Comparison of ENCODE assay signal across 18 cellular contexts in the genomic region with DNA sequence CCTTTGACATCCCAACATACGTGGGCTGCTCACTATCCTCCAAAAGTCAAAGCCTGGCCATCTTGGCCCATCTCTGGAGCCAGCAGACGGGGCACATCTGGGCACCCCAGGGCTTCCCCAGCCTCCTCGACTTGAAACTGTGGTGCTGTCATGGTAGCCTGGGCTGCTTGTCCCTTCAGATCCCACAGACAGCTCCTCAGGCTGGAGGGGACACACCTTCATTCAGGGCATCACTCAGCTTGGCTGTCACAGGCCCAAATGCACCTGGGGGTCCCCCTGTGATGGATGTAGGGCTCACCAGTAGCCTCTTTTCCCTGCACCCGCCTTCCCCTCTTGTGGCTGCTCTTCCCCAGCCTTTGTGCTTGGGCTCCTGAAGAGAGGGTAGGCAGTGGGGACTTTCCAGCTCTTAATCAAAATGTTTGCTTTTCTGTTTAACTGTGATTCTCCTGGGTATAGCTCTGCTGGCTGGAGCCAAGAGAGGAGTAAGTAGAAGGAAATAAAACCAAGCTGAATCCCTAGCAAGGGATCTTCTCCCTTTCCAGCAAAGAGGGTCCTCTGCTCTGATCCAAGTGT.
"Had no signal": no experiment of that assay in that cellular context is flagged by ENCODE, and none has a peak within 500 bp of the region (broad histone marks: within the 10 kb centered on the region; RNA-seq: fewer than 3 reads in every experiment).

No MANE protein-coding gene starts in this region.

- DNase-seq: activated B cell treated with CpG ODN at 0.5 μM for 24 hours; activated CD4-positive, alpha-beta T cell treated with anti-CD3 and anti-CD28 coated beads for 36 hours; activated CD4-positive, alpha-beta T cell treated with anti-CD3 and anti-CD28 coated beads, Interleukin-2, amount 50 U/mL, for 4 hours; activated naive CD4-positive, alpha-beta T cell; activated T-cell treated with anti-CD3 and anti-CD28 coated beads, Interleukin-2, amount 50 U/mL, for 24 hours; colonic mucosa; heart left ventricle; islet precursor cell; left cardiac atrium; pancreas; right lobe of liver; stimulated activated CD4-positive, alpha-beta T cell treated with anti-CD3 and anti-CD28 coated beads, Interleukin-1b, Interleukin-23, amount 100 ng/mL, for 48 hours; T-helper 17 cell; trophoblast cell had no signal

- H3K4me3 ChIP-seq: adrenal gland, ascending aorta, colonic mucosa, heart left ventricle, pancreas, right lobe of liver, skin epidermis, vagina had no signal

- ATAC-seq: activated CD4-positive, alpha-beta T cell treated with anti-CD3 and anti-CD28 coated beads for 36 hours; heart left ventricle; left cardiac atrium; T-helper 17 cell had no signal
